17 cellular contexts compared by ENCODE assay signal in the genomic region with DNA sequence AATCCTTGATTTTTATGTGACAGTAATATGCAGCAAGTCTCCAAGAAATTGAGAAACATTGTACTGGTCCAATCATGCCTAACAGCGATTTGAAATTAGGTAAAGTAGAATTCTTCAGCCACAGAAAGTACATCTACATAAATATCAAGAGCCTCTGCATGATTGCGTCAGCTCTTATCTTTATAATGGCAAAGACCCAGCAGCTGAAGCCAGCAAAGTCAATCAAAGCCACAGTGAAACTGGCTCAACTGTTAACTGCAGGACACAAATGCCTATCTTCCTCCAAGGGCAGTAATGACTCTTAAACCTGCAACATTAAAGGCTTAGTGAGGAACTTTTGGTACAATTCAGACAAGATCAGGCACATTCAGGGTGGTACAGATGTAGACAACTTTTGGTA.
DNase-seq lines count a peak whose midpoint lies in the region; ATAC-seq, FAIRE-seq and TF ChIP-seq lines count a peak whose summit lies in the region.
"Had no signal": no experiment of that assay in that cellular context is flagged by ENCODE, and none has a peak within 500 bp of the region (broad histone marks: within the 10 kb centered on the region; RNA-seq: fewer than 3 reads in every experiment).

No MANE protein-coding gene starts in this region.

- H3K27me3 ChIP-seq in SK-N-SH (ENCODE audit: insufficient read depth): no peaks in the 10 kb centered on the region
- no peaks in the 10 kb centered on the region for H3K27me3 ChIP-seq in astrocyte (ENCODE audit: insufficient read depth, low read length)
- no peaks in the 10 kb centered on the region for H3K27me3 ChIP-seq in small intestine (ENCODE audit: control insufficient read depth in 2 of 2, insufficient read depth in 2 of 2, low read length in 2 of 2)
- H3K27me3 ChIP-seq: esophagus muscularis mucosa, suprapubic skin had no signal

- no peaks in the 10 kb centered on the region for H3K27me3 Mint-ChIP-seq in astrocyte (ENCODE audit: low read depth, unreplicated experiment)

- H3K4me3 Mint-ChIP-seq in astrocyte (ENCODE audit: unreplicated experiment): no peak overlapping the region
- H3K4me3 Mint-ChIP-seq: activated T-helper 1 cell treated with anti-CD3 and anti-CD28 coated beads, Interleukin-12 subunit alpha, Interleukin-12 subunit beta, Interleukin-2, Interleukin-4 antibody, amounts not matched to agents 30 ng/mL and 10 ng/mL and 1 ng/mL, durations not matched to agents 14 hours and 24 hours and 36 hours had no signal

- DNase-seq in SK-N-SH (peak; percentile 7), astrocyte (ENCODE audit: low read depth) (peak; percentile 8), iPS-NIHi7 (ENCODE audit: extremely low spot score) (peak; percentile 25), small intestine (peak; percentile 2)
- DNase-seq in activated CD4-positive, alpha-beta T cell treated with anti-CD3 and anti-CD28 coated beads for 1 hour: no peak
- DNase-seq in stimulated activated CD4-positive, alpha-beta T cell treated with anti-CD3 and anti-CD28 coated beads, Interleukin-2, amount 100 ng/mL, for 48 hours: no peak
- DNase-seq: COR-L47; dermis blood vessel endothelial cell; midbrain; NCI-H1436; SHP77; stimulated activated CD4-positive, alpha-beta T cell treated with anti-CD3 and anti-CD28 coated beads, Interleukin-15, amount 100 ng/mL, for 24 hours had no signal

- H3K9me3 ChIP-seq in SK-N-SH (no peaks in the 10 kb centered on the region), astrocyte (ENCODE audit: insufficient read depth, low read depth, low read length) (no peaks in the 10 kb centered on the region), small intestine (ENCODE audit: control insufficient read depth, low read depth) (no peaks in the 10 kb centered on the region)
- H3K9me3 ChIP-seq: esophagus muscularis mucosa had no signal

- H3K36me3 ChIP-seq in SK-N-SH (replicated peaks in 1 of 2; ENCODE audit: control insufficient read depth in 1 of 2, insufficient read depth in 2 of 2, low read length in 1 of 2) (no peaks in the 10 kb centered on the region), astrocyte (ENCODE audit: insufficient read depth, low read length) (no peaks in the 10 kb centered on the region), small intestine (ENCODE audit: control insufficient read depth in 2 of 2, insufficient read depth in 2 of 2, low read length in 2 of 2) (no peaks in the 10 kb centered on the region)
- H3K36me3 ChIP-seq: esophagus muscularis mucosa, suprapubic skin had no signal

- no peak overlapping the region for H3K27ac Mint-ChIP-seq in astrocyte (ENCODE audit: unreplicated experiment)
- H3K27ac Mint-ChIP-seq: activated T-helper 1 cell treated with anti-CD3 and anti-CD28 coated beads, Interleukin-12 subunit alpha, Interleukin-12 subunit beta, Interleukin-2, Interleukin-4 antibody, amounts not matched to agents 30 ng/mL and 10 ng/mL and 1 ng/mL, durations not matched to agents 14 hours and 24 hours and 36 hours had no signal

- no peak overlapping the region for H2AFZ ChIP-seq in SK-N-SH (ENCODE audit: low read depth)
- H2AFZ ChIP-seq in astrocyte (ENCODE audit: low read depth, low read length): no peak overlapping the region

- FAIRE-seq in astrocyte (lab: Jason Lieb, UNC) (no peak), small intestine (lab: Jason Lieb, UNC) (no peak)

- H3K9me3 Mint-ChIP-seq in astrocyte (ENCODE audit: unreplicated experiment): peaks cover 2% of the 10 kb centered on the region
- H3K9me3 Mint-ChIP-seq: activated T-helper 1 cell treated with anti-CD3 and anti-CD28 coated beads, Interleukin-12 subunit alpha, Interleukin-12 subunit beta, Interleukin-2, Interleukin-4 antibody, amounts not matched to agents 30 ng/mL and 10 ng/mL and 1 ng/mL, durations not matched to agents 14 hours and 24 hours and 36 hours had no signal

- CTCF ChIA-PET in SK-N-SH (lab: Yijun Ruan, JAX): no interaction called here

- H3K27ac ChIP-seq in SK-N-SH (ENCODE audit: low read depth in 2 of 2, low read length in 1 of 2) (no peak overlapping the region), astrocyte (ENCODE audit: low read depth, low read length) (no peak overlapping the region), small intestine (ENCODE audit: low read depth in 1 of 2, low read length in 1 of 2) (no peak overlapping the region)
- H3K27ac ChIP-seq: esophagus muscularis mucosa, suprapubic skin had no signal

- H3F3A ChIP-seq in SK-N-SH (replicated peaks; ENCODE audit: insufficient read depth): no peaks in the 10 kb centered on the region

- no peaks in the 10 kb centered on the region for H3K4me1 Mint-ChIP-seq in astrocyte (ENCODE audit: low read depth, unreplicated experiment)

- H3K4me1 ChIP-seq in SK-N-SH (ENCODE audit: control insufficient read depth in 1 of 2, insufficient read depth in 2 of 2, low read depth in 1 of 2, low read length in 1 of 2) (no peaks in the 10 kb centered on the region; a peak in 1 of 4 replicates), astrocyte (ENCODE audit: insufficient read depth, low read length) (no peaks in the 10 kb centered on the region), small intestine (ENCODE audit: control insufficient read depth in 2 of 2, insufficient read depth in 1 of 2, low read depth in 1 of 2, low read length in 1 of 2) (no peaks in the 10 kb centered on the region)
- H3K4me1 ChIP-seq: esophagus muscularis mucosa, suprapubic skin had no signal

- no peak overlapping the region for H3K4me3 ChIP-seq in SK-N-SH (ENCODE audit: low read depth in 2 of 2, low read length in 1 of 2)
- H3K4me3 ChIP-seq in astrocyte (ENCODE audit: insufficient read depth, low read depth, low read length): no peak overlapping the region
- H3K4me3 ChIP-seq in small intestine (ENCODE audit: low read depth in 1 of 2, low read length in 2 of 2): no peak overlapping the region
- H3K4me3 ChIP-seq: esophagus muscularis mucosa, suprapubic skin had no signal

- no peak overlapping the region for H3K9ac ChIP-seq in SK-N-SH
- H3K9ac ChIP-seq in astrocyte (ENCODE audit: low read length): no peak overlapping the region

- TF ChIP-seq EP300 in SK-N-SH (IDR thresholded peaks at IDR 0.05; ENCODE audit: borderline replicate concordance in 1 of 2, low read depth in 1 of 2, low read length in 1 of 2): no peak

- H3K79me2 ChIP-seq in SK-N-SH (ENCODE audit: insufficient read depth) (no peaks in the 10 kb centered on the region), astrocyte (ENCODE audit: insufficient read depth, low read length) (no peaks in the 10 kb centered on the region)

- no peaks in the 10 kb centered on the region for H3K36me3 Mint-ChIP-seq in astrocyte (ENCODE audit: low read depth, unreplicated experiment)

- H3K9me2 ChIP-seq in SK-N-SH: no peaks in the 10 kb centered on the region

- ATAC-seq in SK-N-SH treated with all-trans-retinoic acid at 6 μM for 48 hours (no peak), HG03354 (IDR thresholded peaks at IDR 0.05; ENCODE audit: poor library complexity, severe bottlenecking, unreplicated experiment) (no peak)

- TF ChIP-seq CTCF in SK-N-SH (IDR thresholded peaks at IDR 0.05) (no peak), astrocyte (IDR thresholded peaks at IDR 0.05; ENCODE audit: insufficient read depth, low read depth, low read length) (no peak)

- POLR2A ChIA-PET in SK-N-SH (lab: Yijun Ruan, JAX): no interaction called here

- 48% methylated on average over 2 of the region's 2 CpGs for WGBS in SK-N-SH (ENCODE audit: low lambda C conversion rate)
- WGBS in small intestine, 3 donors: 18 to 52% (median 31%) methylated on average over 2 of the region's 2 CpGs

- no peaks in the 10 kb centered on the region for H4K20me1 ChIP-seq in SK-N-SH (ENCODE audit: insufficient read depth)
- no peaks in the 10 kb centered on the region for H4K20me1 ChIP-seq in astrocyte (ENCODE audit: insufficient read depth, low read length)

- TF ChIP-seq RAD21 in SK-N-SH (IDR thresholded peaks at IDR 0.05; ENCODE audit: low read length): no peak

- H3K4me2 ChIP-seq in SK-N-SH: no peak overlapping the region
- H3K4me2 ChIP-seq in astrocyte (ENCODE audit: low read length): no peak overlapping the region

TF ChIP-seq in SK-N-SH, 30 proteins besides CTCF, POLR2A, EP300 and RAD21:
- TF ChIP-seq IRF3 (IDR thresholded peaks at IDR 0.05; ENCODE audit: low read depth, low read length) (no peak), GATA2 (CRISPR knock-in tag; IDR thresholded peaks at IDR 0.05) (0 out of 2 replicates have a peak, but pooled peaks have one; percentile 18)

TF ChIP-seq in SK-N-SH treated with all-trans-retinoic acid at 6 μM for 48 hours, 23 proteins besides CTCF, POLR2A, EP300 and RAD21:
- TF ChIP-seq ZFP30 (CRISPR knock-in tag; IDR thresholded peaks at IDR 0.05) (no peak), ARNTL (CRISPR knock-in tag; IDR thresholded peaks at IDR 0.05; ENCODE audit: borderline replicate concordance, low read depth) (no peak)

Comparison
In these comparisons a context has a peak if more than half of its experiments do, and no peak if none do; other contexts are left out.
1. DNase-seq: peak in SK-N-SH (single experiment), astrocyte (single experiment), iPS-NIHi7 (single experiment) and small intestine (single experiment); none in activated CD4-positive, alpha-beta T cell treated with anti-CD3 and anti-CD28 coated beads for 1 hour (single experiment) and stimulated activated CD4-positive, alpha-beta T cell treated with anti-CD3 and anti-CD28 coated beads, Interleukin-2, amount 100 ng/mL, for 48 hours (0 of 2).